In the genomic region with DNA sequence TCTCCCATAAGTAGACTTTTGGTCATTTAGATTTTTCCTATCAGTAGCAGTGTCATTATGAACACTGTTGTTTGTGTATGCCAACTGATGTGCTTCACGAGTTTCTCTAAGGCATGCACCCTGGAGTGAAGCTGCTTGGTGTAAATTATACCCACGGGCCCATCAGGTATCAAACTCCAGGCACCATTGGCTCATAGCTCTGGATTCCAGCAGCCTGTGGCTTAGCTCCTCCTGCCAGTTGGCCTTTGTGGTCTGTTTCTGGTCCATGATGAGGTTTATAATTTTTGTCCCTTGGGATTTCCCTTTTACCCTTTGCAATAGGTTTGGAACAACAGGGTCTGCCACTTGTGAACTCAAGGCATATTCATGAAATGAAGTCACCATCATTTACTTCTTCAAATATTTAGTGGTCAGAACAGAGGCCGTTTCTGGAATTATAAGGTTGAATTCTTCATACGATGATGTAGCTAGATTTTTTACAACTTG, we compare ENCODE assay signal across 1 cellular context.
TF ChIP-seq lines count a peak whose summit lies in the region.

No MANE protein-coding gene starts in this region.

TF ChIP-seq in HEK293, 187 proteins besides CTCF, POLR2A, EP300 and RAD21 (continued from another document and continues in another):
- TF ChIP-seq, protein P1, sequence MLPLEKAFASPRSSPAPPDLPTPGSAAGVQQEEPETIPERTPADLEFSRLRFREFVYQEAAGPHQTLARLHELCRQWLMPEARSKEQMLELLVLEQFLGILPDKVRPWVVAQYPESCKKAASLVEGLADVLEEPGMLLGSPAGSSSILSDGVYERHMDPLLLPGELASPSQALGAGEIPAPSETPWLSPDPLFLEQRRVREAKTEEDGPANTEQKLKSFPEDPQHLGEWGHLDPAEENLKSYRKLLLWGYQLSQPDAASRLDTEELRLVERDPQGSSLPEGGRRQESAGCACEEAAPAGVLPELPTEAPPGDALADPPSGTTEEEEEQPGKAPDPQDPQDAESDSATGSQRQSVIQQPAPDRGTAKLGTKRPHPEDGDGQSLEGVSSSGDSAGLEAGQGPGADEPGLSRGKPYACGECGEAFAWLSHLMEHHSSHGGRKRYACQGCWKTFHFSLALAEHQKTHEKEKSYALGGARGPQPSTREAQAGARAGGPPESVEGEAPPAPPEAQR (tag by site-specific recombination; IDR thresholded peaks at IDR 0.05), result no peak
- TF ChIP-seq ZNF114 (tag by site-specific recombination; IDR thresholded peaks at IDR 0.05), result no peak
- no peak for TF ChIP-seq ZNF654 (tag by site-specific recombination; IDR thresholded peaks at IDR 0.05; ENCODE audit: low read depth)
- TF ChIP-seq ZBTB21 (tag by site-specific recombination; IDR thresholded peaks at IDR 0.05), result peak; percentile 66; the same call in 1 of the 2 replicates
- TF ChIP-seq ZNF558 (tag by site-specific recombination; IDR thresholded peaks at IDR 0.05), result no peak
- no peak for TF ChIP-seq ZNF202 (tag by site-specific recombination; IDR thresholded peaks at IDR 0.05; ENCODE audit: borderline replicate concordance)
- TF ChIP-seq TRIM28 (IDR thresholded peaks at IDR 0.05; ENCODE audit: borderline replicate concordance, low read length), result no peak
- TF ChIP-seq ZXDB (tag by site-specific recombination; IDR thresholded peaks at IDR 0.05), result peak; percentile 53; the same call in 1 of the 2 replicates
- no peak for TF ChIP-seq ZFHX2 (tag by site-specific recombination; conservative IDR thresholded peaks at IDR 0.05)
- TF ChIP-seq, protein P2, sequence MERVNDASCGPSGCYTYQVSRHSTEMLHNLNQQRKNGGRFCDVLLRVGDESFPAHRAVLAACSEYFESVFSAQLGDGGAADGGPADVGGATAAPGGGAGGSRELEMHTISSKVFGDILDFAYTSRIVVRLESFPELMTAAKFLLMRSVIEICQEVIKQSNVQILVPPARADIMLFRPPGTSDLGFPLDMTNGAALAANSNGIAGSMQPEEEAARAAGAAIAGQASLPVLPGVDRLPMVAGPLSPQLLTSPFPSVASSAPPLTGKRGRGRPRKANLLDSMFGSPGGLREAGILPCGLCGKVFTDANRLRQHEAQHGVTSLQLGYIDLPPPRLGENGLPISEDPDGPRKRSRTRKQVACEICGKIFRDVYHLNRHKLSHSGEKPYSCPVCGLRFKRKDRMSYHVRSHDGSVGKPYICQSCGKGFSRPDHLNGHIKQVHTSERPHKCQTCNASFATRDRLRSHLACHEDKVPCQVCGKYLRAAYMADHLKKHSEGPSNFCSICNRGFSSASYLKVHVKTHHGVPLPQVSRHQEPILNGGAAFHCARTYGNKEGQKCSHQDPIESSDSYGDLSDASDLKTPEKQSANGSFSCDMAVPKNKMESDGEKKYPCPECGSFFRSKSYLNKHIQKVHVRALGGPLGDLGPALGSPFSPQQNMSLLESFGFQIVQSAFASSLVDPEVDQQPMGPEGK (tag by site-specific recombination; IDR thresholded peaks at IDR 0.05), result 0 out of 2 replicates have a peak, but pooled peaks have one; percentile 35
- TF ChIP-seq SALL2 (tag by site-specific recombination; IDR thresholded peaks at IDR 0.05; ENCODE audit: borderline replicate concordance), result no peak
- TF ChIP-seq, protein P3, sequence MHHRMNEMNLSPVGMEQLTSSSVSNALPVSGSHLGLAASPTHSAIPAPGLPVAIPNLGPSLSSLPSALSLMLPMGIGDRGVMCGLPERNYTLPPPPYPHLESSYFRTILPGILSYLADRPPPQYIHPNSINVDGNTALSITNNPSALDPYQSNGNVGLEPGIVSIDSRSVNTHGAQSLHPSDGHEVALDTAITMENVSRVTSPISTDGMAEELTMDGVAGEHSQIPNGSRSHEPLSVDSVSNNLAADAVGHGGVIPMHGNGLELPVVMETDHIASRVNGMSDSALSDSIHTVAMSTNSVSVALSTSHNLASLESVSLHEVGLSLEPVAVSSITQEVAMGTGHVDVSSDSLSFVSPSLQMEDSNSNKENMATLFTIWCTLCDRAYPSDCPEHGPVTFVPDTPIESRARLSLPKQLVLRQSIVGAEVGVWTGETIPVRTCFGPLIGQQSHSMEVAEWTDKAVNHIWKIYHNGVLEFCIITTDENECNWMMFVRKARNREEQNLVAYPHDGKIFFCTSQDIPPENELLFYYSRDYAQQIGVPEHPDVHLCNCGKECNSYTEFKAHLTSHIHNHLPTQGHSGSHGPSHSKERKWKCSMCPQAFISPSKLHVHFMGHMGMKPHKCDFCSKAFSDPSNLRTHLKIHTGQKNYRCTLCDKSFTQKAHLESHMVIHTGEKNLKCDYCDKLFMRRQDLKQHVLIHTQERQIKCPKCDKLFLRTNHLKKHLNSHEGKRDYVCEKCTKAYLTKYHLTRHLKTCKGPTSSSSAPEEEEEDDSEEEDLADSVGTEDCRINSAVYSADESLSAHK (tag by site-specific recombination; IDR thresholded peaks at IDR 0.05), result peak; percentile 37; the same call in 1 of the 2 replicates
- TF ChIP-seq, protein P4, sequence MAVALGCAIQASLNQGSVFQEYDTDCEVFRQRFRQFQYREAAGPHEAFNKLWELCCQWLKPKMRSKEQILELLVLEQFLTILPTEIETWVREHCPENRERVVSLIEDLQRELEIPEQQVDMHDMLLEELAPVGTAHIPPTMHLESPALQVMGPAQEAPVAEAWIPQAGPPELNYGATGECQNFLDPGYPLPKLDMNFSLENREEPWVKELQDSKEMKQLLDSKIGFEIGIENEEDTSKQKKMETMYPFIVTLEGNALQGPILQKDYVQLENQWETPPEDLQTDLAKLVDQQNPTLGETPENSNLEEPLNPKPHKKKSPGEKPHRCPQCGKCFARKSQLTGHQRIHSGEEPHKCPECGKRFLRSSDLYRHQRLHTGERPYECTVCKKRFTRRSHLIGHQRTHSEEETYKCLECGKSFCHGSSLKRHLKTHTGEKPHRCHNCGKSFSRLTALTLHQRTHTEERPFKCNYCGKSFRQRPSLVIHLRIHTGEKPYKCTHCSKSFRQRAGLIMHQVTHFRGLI (tag by site-specific recombination; IDR thresholded peaks at IDR 0.05), result peak; percentile 57; the same call in 1 of the 2 replicates
- no peak for TF ChIP-seq ZNF549 (tag by site-specific recombination; IDR thresholded peaks at IDR 0.05)
- TF ChIP-seq ZNF621 (tag by site-specific recombination; IDR thresholded peaks at IDR 0.05), result no peak
- TF ChIP-seq ZNF341 (tag by site-specific recombination; IDR thresholded peaks at IDR 0.05; ENCODE audit: low read depth), result no peak
- no peak for TF ChIP-seq ZNF174 (tag by site-specific recombination; IDR thresholded peaks at IDR 0.05)
- TF ChIP-seq, protein P5, sequence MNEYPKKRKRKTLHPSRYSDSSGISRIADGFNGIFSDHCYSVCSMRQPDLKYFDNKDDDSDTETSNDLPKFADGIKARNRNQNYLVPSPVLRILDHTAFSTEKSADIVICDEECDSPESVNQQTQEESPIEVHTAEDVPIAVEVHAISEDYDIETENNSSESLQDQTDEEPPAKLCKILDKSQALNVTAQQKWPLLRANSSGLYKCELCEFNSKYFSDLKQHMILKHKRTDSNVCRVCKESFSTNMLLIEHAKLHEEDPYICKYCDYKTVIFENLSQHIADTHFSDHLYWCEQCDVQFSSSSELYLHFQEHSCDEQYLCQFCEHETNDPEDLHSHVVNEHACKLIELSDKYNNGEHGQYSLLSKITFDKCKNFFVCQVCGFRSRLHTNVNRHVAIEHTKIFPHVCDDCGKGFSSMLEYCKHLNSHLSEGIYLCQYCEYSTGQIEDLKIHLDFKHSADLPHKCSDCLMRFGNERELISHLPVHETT (tag by site-specific recombination; IDR thresholded peaks at IDR 0.05), result peak; percentile 67; the same call in 1 of the 2 replicates
- TF ChIP-seq ZNF510 (tag by site-specific recombination; IDR thresholded peaks at IDR 0.05; ENCODE audit: insufficient replicate concordance), result no peak
- no peak for TF ChIP-seq TCF7L2 (IDR thresholded peaks at IDR 0.05; ENCODE audit: borderline replicate concordance, low read depth, low read length)
- no peak for TF ChIP-seq ZNF416 (tag by site-specific recombination; IDR thresholded peaks at IDR 0.05)
- no peak for TF ChIP-seq ZNF561 (tag by site-specific recombination; IDR thresholded peaks at IDR 0.05; ENCODE audit: borderline replicate concordance)
- TF ChIP-seq ZNF157 (tag by site-specific recombination; IDR thresholded peaks at IDR 0.05), result no peak
- no peak for TF ChIP-seq SP3 (tag by site-specific recombination; IDR thresholded peaks at IDR 0.05)
- no peak for TF ChIP-seq ZNF175 (tag by site-specific recombination; IDR thresholded peaks at IDR 0.05)
- no peak for TF ChIP-seq KLF9 (tag by site-specific recombination; IDR thresholded peaks at IDR 0.05; ENCODE audit: low read depth)
- no peak for TF ChIP-seq ZNF660 (tag by site-specific recombination; IDR thresholded peaks at IDR 0.05)
- no peak for TF ChIP-seq ZNF19 (tag by site-specific recombination; IDR thresholded peaks at IDR 0.05; ENCODE audit: low read depth)
- TF ChIP-seq ZNF423 (tag by site-specific recombination; IDR thresholded peaks at IDR 0.05), result peak; percentile 60; the same call in 1 of the 2 replicates
- TF ChIP-seq ZBTB8A (tag by site-specific recombination; IDR thresholded peaks at IDR 0.05), result no peak; the same call in 1 of the 2 replicates
- no peak for TF ChIP-seq ZFP41 (tag by site-specific recombination; IDR thresholded peaks at IDR 0.05; ENCODE audit: borderline replicate concordance)
- TF ChIP-seq ZBTB17 (tag by site-specific recombination; IDR thresholded peaks at IDR 0.05), result no peak
- TF ChIP-seq, protein P6, sequence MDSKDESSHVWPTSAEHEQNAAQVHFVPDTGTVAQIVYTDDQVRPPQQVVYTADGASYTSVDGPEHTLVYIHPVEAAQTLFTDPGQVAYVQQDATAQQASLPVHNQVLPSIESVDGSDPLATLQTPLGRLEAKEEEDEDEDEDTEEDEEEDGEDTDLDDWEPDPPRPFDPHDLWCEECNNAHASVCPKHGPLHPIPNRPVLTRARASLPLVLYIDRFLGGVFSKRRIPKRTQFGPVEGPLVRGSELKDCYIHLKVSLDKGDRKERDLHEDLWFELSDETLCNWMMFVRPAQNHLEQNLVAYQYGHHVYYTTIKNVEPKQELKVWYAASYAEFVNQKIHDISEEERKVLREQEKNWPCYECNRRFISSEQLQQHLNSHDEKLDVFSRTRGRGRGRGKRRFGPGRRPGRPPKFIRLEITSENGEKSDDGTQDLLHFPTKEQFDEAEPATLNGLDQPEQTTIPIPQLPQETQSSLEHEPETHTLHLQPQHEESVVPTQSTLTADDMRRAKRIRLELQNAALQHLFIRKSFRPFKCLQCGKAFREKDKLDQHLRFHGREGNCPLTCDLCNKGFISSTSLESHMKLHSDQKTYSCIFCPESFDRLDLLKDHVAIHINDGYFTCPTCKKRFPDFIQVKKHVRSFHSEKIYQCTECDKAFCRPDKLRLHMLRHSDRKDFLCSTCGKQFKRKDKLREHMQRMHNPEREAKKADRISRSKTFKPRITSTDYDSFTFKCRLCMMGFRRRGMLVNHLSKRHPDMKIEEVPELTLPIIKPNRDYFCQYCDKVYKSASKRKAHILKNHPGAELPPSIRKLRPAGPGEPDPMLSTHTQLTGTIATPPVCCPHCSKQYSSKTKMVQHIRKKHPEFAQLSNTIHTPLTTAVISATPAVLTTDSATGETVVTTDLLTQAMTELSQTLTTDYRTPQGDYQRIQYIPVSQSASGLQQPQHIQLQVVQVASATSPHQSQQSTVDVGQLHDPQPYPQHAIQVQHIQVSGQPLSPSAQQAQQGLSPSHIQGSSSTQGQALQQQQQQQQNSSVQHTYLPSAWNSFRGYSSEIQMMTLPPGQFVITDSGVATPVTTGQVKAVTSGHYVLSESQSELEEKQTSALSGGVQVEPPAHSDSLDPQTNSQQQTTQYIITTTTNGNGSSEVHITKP (tag by site-specific recombination; IDR thresholded peaks at IDR 0.05), result 0 out of 2 replicates have a peak, but pooled peaks have one; percentile 14
- TF ChIP-seq ZSCAN23 (tag by site-specific recombination; IDR thresholded peaks at IDR 0.05), result 0 out of 2 replicates have a peak, but pooled peaks have one; percentile 48
- no peak for TF ChIP-seq BCL11B (tag by site-specific recombination; IDR thresholded peaks at IDR 0.05; ENCODE audit: low read depth)
- TF ChIP-seq, protein P7, sequence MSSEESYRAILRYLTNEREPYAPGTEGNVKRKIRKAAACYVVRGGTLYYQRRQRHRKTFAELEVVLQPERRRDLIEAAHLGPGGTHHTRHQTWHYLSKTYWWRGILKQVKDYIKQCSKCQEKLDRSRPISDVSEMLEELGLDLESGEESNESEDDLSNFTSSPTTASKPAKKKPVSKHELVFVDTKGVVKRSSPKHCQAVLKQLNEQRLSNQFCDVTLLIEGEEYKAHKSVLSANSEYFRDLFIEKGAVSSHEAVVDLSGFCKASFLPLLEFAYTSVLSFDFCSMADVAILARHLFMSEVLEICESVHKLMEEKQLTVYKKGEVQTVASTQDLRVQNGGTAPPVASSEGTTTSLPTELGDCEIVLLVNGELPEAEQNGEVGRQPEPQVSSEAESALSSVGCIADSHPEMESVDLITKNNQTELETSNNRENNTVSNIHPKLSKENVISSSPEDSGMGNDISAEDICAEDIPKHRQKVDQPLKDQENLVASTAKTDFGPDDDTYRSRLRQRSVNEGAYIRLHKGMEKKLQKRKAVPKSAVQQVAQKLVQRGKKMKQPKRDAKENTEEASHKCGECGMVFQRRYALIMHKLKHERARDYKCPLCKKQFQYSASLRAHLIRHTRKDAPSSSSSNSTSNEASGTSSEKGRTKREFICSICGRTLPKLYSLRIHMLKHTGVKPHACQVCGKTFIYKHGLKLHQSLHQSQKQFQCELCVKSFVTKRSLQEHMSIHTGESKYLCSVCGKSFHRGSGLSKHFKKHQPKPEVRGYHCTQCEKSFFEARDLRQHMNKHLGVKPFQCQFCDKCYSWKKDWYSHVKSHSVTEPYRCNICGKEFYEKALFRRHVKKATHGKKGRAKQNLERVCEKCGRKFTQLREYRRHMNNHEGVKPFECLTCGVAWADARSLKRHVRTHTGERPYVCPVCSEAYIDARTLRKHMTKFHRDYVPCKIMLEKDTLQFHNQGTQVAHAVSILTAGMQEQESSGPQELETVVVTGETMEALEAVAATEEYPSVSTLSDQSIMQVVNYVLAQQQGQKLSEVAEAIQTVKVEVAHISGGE (tag by site-specific recombination; conservative IDR thresholded peaks at IDR 0.05; ENCODE audit: low read depth), result no peak
- no peak for TF ChIP-seq KLF7 (tag by site-specific recombination; IDR thresholded peaks at IDR 0.05; ENCODE audit: borderline replicate concordance)
- no peak for TF ChIP-seq ZNF501 (tag by site-specific recombination; IDR thresholded peaks at IDR 0.05)
- no peak for TF ChIP-seq ZNF626 (tag by site-specific recombination; IDR thresholded peaks at IDR 0.05)
- no peak for TF ChIP-seq KLF16 (tag by site-specific recombination; IDR thresholded peaks at IDR 0.05)
